ENCODE assay signal across 13 cellular contexts in the genomic region with DNA sequence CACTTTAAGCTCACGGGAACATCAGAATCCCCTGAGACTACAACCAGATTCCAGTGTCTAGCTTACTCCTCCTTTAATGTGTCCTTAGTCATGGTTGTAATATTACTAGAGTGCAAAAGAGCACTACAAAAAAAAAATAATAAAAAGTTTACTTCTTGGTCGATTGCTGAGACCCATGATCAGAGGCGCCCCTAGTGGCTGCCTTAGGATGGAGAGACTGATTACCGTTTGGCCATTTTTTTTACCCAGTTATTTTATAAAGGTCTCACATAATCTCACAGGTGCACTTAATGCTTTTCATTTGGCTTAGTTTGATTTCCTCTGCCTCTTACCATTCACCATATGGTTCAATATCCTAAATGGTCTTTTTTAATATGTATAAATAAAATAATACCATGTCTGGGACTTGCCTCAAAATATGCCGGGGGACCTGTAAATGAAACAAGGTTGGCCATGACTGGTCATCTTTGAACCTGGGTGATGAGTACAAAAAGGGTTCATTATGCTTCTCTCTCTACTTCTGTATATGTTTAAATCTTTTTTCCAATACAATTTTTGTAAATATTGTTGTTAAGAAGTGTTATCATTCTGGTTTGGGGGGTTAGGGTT.
DNase-seq lines count a peak whose midpoint lies in the region; ATAC-seq, FAIRE-seq and TF ChIP-seq lines count a peak whose summit lies in the region.
"Had no signal": no experiment of that assay in that cellular context is flagged by ENCODE, and none has a peak within 500 bp of the region (broad histone marks: within the 10 kb centered on the region; RNA-seq: fewer than 3 reads in every experiment).

No MANE protein-coding gene starts in this region.

- POLR2A ChIA-PET in IMR-90 (lab: Charles Lee; ENCODE audit: unreplicated experiment) (no interaction called here), K562 (lab: Yijun Ruan, JAX) (no interaction called here)

- H2AFZ ChIP-seq in IMR-90 (replicated peaks; ENCODE audit: low read length, poor library complexity): no peak overlapping the region
- H2AFZ ChIP-seq in K562 (ENCODE audit: low read depth, low read length): no peak overlapping the region

- H3K4me1 Mint-ChIP-seq in activated CD4-positive, alpha-beta T cell treated with anti-CD3 and anti-CD28 coated beads, Interleukin-2, amount 10 ng/mL, durations not matched to agents 24 days and 14 days: no peaks in the 10 kb centered on the region
- H3K4me1 Mint-ChIP-seq in natural killer cell treated with Interleukin-12 subunit alpha and Interleukin-12 subunit beta and Interleukin-15 and Interleukin-18, amount 100 ng/mL, for 72 hours (ENCODE audit: low read depth in 2 of 2): no peaks in the 10 kb centered on the region

- no peak overlapping the region for H2BK120ac ChIP-seq in IMR-90 (ENCODE audit: low read depth, low read length)

- no peaks in the 10 kb centered on the region for H3K9me3 ChIP-seq in IMR-90 (ENCODE audit: control insufficient read depth, insufficient read depth, low read length)
- H3K9me3 ChIP-seq in K562 (replicated peaks; ENCODE audit: control insufficient read depth, insufficient read depth, low read depth, low read length): no peaks in the 10 kb centered on the region
- H3K9me3 ChIP-seq in pancreas: no peaks in the 10 kb centered on the region

- no peak overlapping the region for H2BK5ac ChIP-seq in IMR-90 (ENCODE audit: low read depth, low read length, poor library complexity, severe bottlenecking)

- no peak overlapping the region for H3K56ac ChIP-seq in IMR-90 (ENCODE audit: extremely low read depth, insufficient read depth, low read length)

- no peaks in the 10 kb centered on the region for H3K79me1 ChIP-seq in IMR-90 (ENCODE audit: low read depth in 1 of 2, low read length in 2 of 2)

- H3K4ac ChIP-seq in IMR-90 (ENCODE audit: low read depth, low read length): no peak overlapping the region

- H2AK5ac ChIP-seq in IMR-90 (ENCODE audit: low read depth, low read length): no peak overlapping the region

- no peak overlapping the region for H3K4me2 ChIP-seq in IMR-90 (ENCODE audit: low read depth, low read length)
- no peak overlapping the region for H3K4me2 ChIP-seq in K562 (ENCODE audit: insufficient read depth, low read length)

- H3K27me3 ChIP-seq in IMR-90 (ENCODE audit: control insufficient read depth, insufficient read depth, low read length) (peaks cover 2% of the 10 kb centered on the region; the same call in 1 of the 2 replicates), K562 (ENCODE audit: control insufficient read depth in 2 of 2, insufficient read depth in 2 of 2, low read length in 2 of 2) (peaks cover 0 to 4% of the 10 kb centered on the region in 2 experiments; a peak in 1 of 5 replicates), pancreas (no peaks in the 10 kb centered on the region)
- H3K27me3 ChIP-seq: BLaER1 treated with 17β-estradiol and CSF1 and Interleukin-3, amounts not matched to agents 10 nM and 100 nM had no signal

- no peak overlapping the region for H2BK15ac ChIP-seq in IMR-90 (ENCODE audit: low read depth, low read length)

- BruUV-seq in IMR-90 (replicated peaks; lab: Mats Ljungman, UMichigan): no TSS peak
- no TSS peak for BruUV-seq in K562 (replicated peaks; lab: Mats Ljungman, UMichigan)

- no peak for ATAC-seq in IMR-90 (ENCODE audit: low read depth)
- ATAC-seq in K562: peak; percentile 72
- ATAC-seq in pancreas: no peak
- no peak for ATAC-seq in GM18517 (IDR thresholded peaks at IDR 0.05; ENCODE audit: unreplicated experiment)
- no peak for ATAC-seq in natural killer cell treated with Interleukin-12 subunit alpha and Interleukin-12 subunit beta and Interleukin-15 and Interleukin-18, amount 100 ng/mL, for 72 hours

- H3K23ac ChIP-seq in IMR-90 (ENCODE audit: low read depth, low read length): no peak overlapping the region

- no peak overlapping the region for H3K4me3 ChIP-seq in IMR-90 (ENCODE audit: insufficient read depth, low read depth, low read length)
- H3K4me3 ChIP-seq in K562: no peak overlapping the region
- H3K4me3 ChIP-seq in pancreas: no peak overlapping the region
- H3K4me3 ChIP-seq: BLaER1 treated with 17β-estradiol and CSF1 and Interleukin-3, amounts not matched to agents 10 nM and 100 nM had no signal

- CTCF ChIA-PET in IMR-90 (lab: Yijun Ruan, JAX): interaction anchor here (0.6 to 0.9 kb wide), 2 partner anchors 10 to 16 kb away, joined by 3 read pairs; no protein-coding TSS in a partner anchor
- CTCF ChIA-PET in K562 (lab: Yijun Ruan, JAX; ENCODE audit: low intra/inter-chr PET ratio): interaction anchor here (0.7 to 1.4 kb wide), 2 partner anchors 34 to 728 kb away, joined by 3 to 4 read pairs; no protein-coding TSS in a partner anchor

- H3K27me3 Mint-ChIP-seq in activated CD4-positive, alpha-beta T cell treated with anti-CD3 and anti-CD28 coated beads, Interleukin-2, amount 10 ng/mL, durations not matched to agents 24 days and 14 days: peaks cover 11% of the 10 kb centered on the region
- H3K27me3 Mint-ChIP-seq in natural killer cell treated with Interleukin-12 subunit alpha and Interleukin-12 subunit beta and Interleukin-15 and Interleukin-18, amount 100 ng/mL, for 72 hours: peaks cover 40 to 48% of the 10 kb centered on the region in 2 donors

- H2AK9ac ChIP-seq in IMR-90 (replicated peaks; ENCODE audit: low read depth, low read length, poor library complexity): no peak overlapping the region

- H3K79me2 ChIP-seq in K562 (ENCODE audit: control insufficient read depth, insufficient read depth, low read length): no peaks in the 10 kb centered on the region

- in situ Hi-C loops in IMR-90 (cut with MboI; ENCODE audit: low sequenced_read_pairs): no loop called here
- in situ Hi-C loops in K562 (cut with MboI): no loop called here

- H3K4me3 Mint-ChIP-seq in activated CD4-positive, alpha-beta T cell treated with anti-CD3 and anti-CD28 coated beads, Interleukin-2, amount 10 ng/mL, durations not matched to agents 24 days and 14 days: no peak overlapping the region
- H3K4me3 Mint-ChIP-seq in natural killer cell treated with Interleukin-12 subunit alpha and Interleukin-12 subunit beta and Interleukin-15 and Interleukin-18, amount 100 ng/mL, for 72 hours: no peak overlapping the region

- H3K14ac ChIP-seq in IMR-90 (replicated peaks; ENCODE audit: low read depth, low read length): no peak overlapping the region

- no peaks in the 10 kb centered on the region for H3K9me3 Mint-ChIP-seq in activated CD4-positive, alpha-beta T cell treated with anti-CD3 and anti-CD28 coated beads, Interleukin-2, amount 10 ng/mL, durations not matched to agents 24 days and 14 days
- H3K9me3 Mint-ChIP-seq in natural killer cell treated with Interleukin-12 subunit alpha and Interleukin-12 subunit beta and Interleukin-15 and Interleukin-18, amount 100 ng/mL, for 72 hours: no peaks in the 10 kb centered on the region

- TF ChIP-seq POLR2A in IMR-90 (IDR thresholded peaks at IDR 0.05; ENCODE audit: low read depth, low read length) (no peak), K562 (conservative IDR thresholded peaks at IDR 0.05) (no peak)

- no peak overlapping the region for H3K9ac ChIP-seq in IMR-90 (ENCODE audit: low read depth, low read length)
- no peak overlapping the region for H3K9ac ChIP-seq in K562 (ENCODE audit: insufficient read depth in 1 of 2, low read depth in 2 of 2, low read length in 2 of 2)
- H3K9ac ChIP-seq: BLaER1 treated with 17β-estradiol and CSF1 and Interleukin-3, amounts not matched to agents 10 nM and 100 nM had no signal

- FAIRE-seq in K562 (lab: Jason Lieb, UNC) (peak; percentile 65), pancreas (lab: Jason Lieb, UNC) (no peak)

- H3K4me1 ChIP-seq in IMR-90 (ENCODE audit: control insufficient read depth, insufficient read depth, low read length) (no peaks in the 10 kb centered on the region; the same call in 1 of the 2 replicates), K562 (replicated peaks in 1 of 2; ENCODE audit: control insufficient read depth in 2 of 2, insufficient read depth in 2 of 2, low read length in 2 of 2) (no peaks in the 10 kb centered on the region), pancreas (no peaks in the 10 kb centered on the region)

- H4K20me1 ChIP-seq in IMR-90 (ENCODE audit: insufficient read depth, low read length): no peaks in the 10 kb centered on the region
- H4K20me1 ChIP-seq in K562 (replicated peaks; ENCODE audit: control insufficient read depth, insufficient read depth, low read length): no peaks in the 10 kb centered on the region
- H4K20me1 ChIP-seq: BLaER1 treated with 17β-estradiol and CSF1 and Interleukin-3, amounts not matched to agents 10 nM and 100 nM had no signal

- H2BK20ac ChIP-seq in IMR-90 (ENCODE audit: low read depth, low read length): no peak overlapping the region

- H3K9me1 ChIP-seq in IMR-90 (ENCODE audit: insufficient read depth, low read length): no peaks in the 10 kb centered on the region
- no peaks in the 10 kb centered on the region for H3K9me1 ChIP-seq in K562 (ENCODE audit: control insufficient read depth, insufficient read depth, low read length)

- no peak overlapping the region for H4K5ac ChIP-seq in IMR-90 (ENCODE audit: low read depth, low read length)

- TF ChIP-seq CTCF in IMR-90 (conservative IDR thresholded peaks at IDR 0.05; ENCODE audit: low read depth, low read length) (peak; percentile 30), K562 (IDR thresholded peaks at IDR 0.05 in 2 of 3, conservative IDR thresholded peaks at IDR 0.05 in 1 of 3; ENCODE audit: insufficient read depth in 2 of 3, low read depth in 1 of 3, low read length in 3 of 3) (peak; percentile 50 to 73 (median 72)), pancreas (IDR thresholded peaks at IDR 0.05) (peak; percentile 7 to 30 (median 18))

- WGBS in IMR-90 (ENCODE audit: extremely low coverage in 2 of 2, insufficient read length in 1 of 2), 2 experiments: 70% methylated on average over 2 of the region's 5 CpGs; no CpG with 5 or more reads in 1 of the 2 experiments
- WGBS in K562 (ENCODE audit: insufficient coverage, low coverage, missing lambda C conversion rate): 6% methylated on average over 5 of the region's 5 CpGs
- 61 to 67% methylated on average over 5 of the region's 5 CpGs for WGBS in pancreas, 2 donors

- DNase-seq in SHP77 treated with DMSO at 0.1 percent for 48 hours (lab: John Stamatoyannopoulos, UW) (peak; percentile 2), SHP77 (lab: John Stamatoyannopoulos, UW) (no peak), IMR-90 (no peak), K562 (ENCODE audit: extremely low read depth in 1 of 4, low spot score in 3 of 4) (peak; percentile 37 to 53 (median 46)), pancreas (no peak)
- no peak for DNase-seq in activated CD4-positive, alpha-beta T cell treated with anti-CD3 and anti-CD28 coated beads, Interleukin-2, amount 10 ng/mL, durations not matched to agents 24 days and 14 days
- DNase-seq in natural killer cell treated with Interleukin-12 subunit alpha and Interleukin-12 subunit beta and Interleukin-15 and Interleukin-18, amount 100 ng/mL, for 72 hours (ENCODE audit: low spot score): no peak
- DNase-seq: aorta; islet precursor cell; MV-4-11; stimulated activated CD4-positive, alpha-beta T cell treated with anti-CD3 and anti-CD28 coated beads, Interleukin-12 subunit alpha, Interleukin-12 subunit beta, amount 100 ng/mL, for 4 hours had no signal

- intact Hi-C loops in IMR-90 (cut with micrococcal nuclease) (no loop called here), K562 (cut with micrococcal nuclease) (no loop called here), pancreas (cut with DNase I) (no loop called here)
- intact Hi-C loops in activated CD4-positive, alpha-beta T cell treated with anti-CD3 and anti-CD28 coated beads, Interleukin-2, amount 10 ng/mL, durations not matched to agents 24 days and 14 days (cut with micrococcal nuclease): no loop called here

- no peaks in the 10 kb centered on the region for H3K36me3 Mint-ChIP-seq in activated CD4-positive, alpha-beta T cell treated with anti-CD3 and anti-CD28 coated beads, Interleukin-2, amount 10 ng/mL, durations not matched to agents 24 days and 14 days (ENCODE audit: low read depth)
- H3K36me3 Mint-ChIP-seq in natural killer cell treated with Interleukin-12 subunit alpha and Interleukin-12 subunit beta and Interleukin-15 and Interleukin-18, amount 100 ng/mL, for 72 hours: no peaks in the 10 kb centered on the region

- TF ChIP-seq RAD21 in IMR-90 (IDR thresholded peaks at IDR 0.05; ENCODE audit: low read length): no peak
- TF ChIP-seq RAD21 in K562 (CRISPR knock-in tag; conservative IDR thresholded peaks at IDR 0.05 in 1 of 2, IDR thresholded peaks at IDR 0.05 in 1 of 2): peak; percentile 25 to 26; a peak in 1 of 4 replicates

- H4K8ac ChIP-seq in IMR-90 (ENCODE audit: low read depth in 2 of 2, low read length in 2 of 2): no peak overlapping the region

- dilution Hi-C loops in IMR-90 (cut with HindIII; ENCODE audit: low sequenced_read_pairs, unreplicated experiment): no loop called here

- no peaks in the 10 kb centered on the region for H3K36me3 ChIP-seq in IMR-90 (ENCODE audit: control insufficient read depth, insufficient read depth, low read length)
- H3K36me3 ChIP-seq in K562 (ENCODE audit: control insufficient read depth, insufficient read depth, low read length): no peaks in the 10 kb centered on the region
- no peaks in the 10 kb centered on the region for H3K36me3 ChIP-seq in pancreas
- H3K36me3 ChIP-seq: BLaER1 treated with 17β-estradiol and CSF1 and Interleukin-3, amounts not matched to agents 10 nM and 100 nM had no signal

- no peak overlapping the region for H3K27ac Mint-ChIP-seq in activated CD4-positive, alpha-beta T cell treated with anti-CD3 and anti-CD28 coated beads, Interleukin-2, amount 10 ng/mL, durations not matched to agents 24 days and 14 days
- H3K27ac Mint-ChIP-seq in natural killer cell treated with Interleukin-12 subunit alpha and Interleukin-12 subunit beta and Interleukin-15 and Interleukin-18, amount 100 ng/mL, for 72 hours: no peak overlapping the region

- no peak overlapping the region for H3K27ac ChIP-seq in IMR-90 (ENCODE audit: insufficient read depth, low read length)
- H3K27ac ChIP-seq in K562 (ENCODE audit: extremely low read depth, low read depth, low read length): no peak overlapping the region
- no peak overlapping the region for H3K27ac ChIP-seq in pancreas
- H3K27ac ChIP-seq: BLaER1 treated with 17β-estradiol and CSF1 and Interleukin-3, amounts not matched to agents 10 nM and 100 nM had no signal

- no peak overlapping the region for H3K18ac ChIP-seq in IMR-90 (ENCODE audit: low read depth, low read length)

- no peak for TF ChIP-seq EP300 in K562 (IDR thresholded peaks at IDR 0.05; ENCODE audit: low read length)

- H4K91ac ChIP-seq in IMR-90 (ENCODE audit: insufficient read depth, low read depth, low read length): no peak overlapping the region

Comparison
In these comparisons a context has a peak if more than half of its experiments do, and no peak if none do; other contexts are left out.
1. DNase-seq: peak in SHP77 treated with DMSO at 0.1 percent for 48 hours (single experiment) and K562 (4 of 4); none in SHP77 (0 of 2), IMR-90 (single experiment), pancreas (0 of 6), activated CD4-positive, alpha-beta T cell treated with anti-CD3 and anti-CD28 coated beads, Interleukin-2, amount 10 ng/mL, durations not matched to agents 24 days and 14 days (single experiment) and natural killer cell treated with Interleukin-12 subunit alpha and Interleukin-12 subunit beta and Interleukin-15 and Interleukin-18, amount 100 ng/mL, for 72 hours (single experiment).
2. CTCF ChIP-seq: peak in every context shown above with its lines; median percentile 72 in K562; 30 in IMR-90; 18 in pancreas.